ENCODE assay signal across 9 cellular contexts in genomic region chr4:35151816-35152572, GRCh38.
DNase-seq lines count a peak whose midpoint lies in the region; ATAC-seq and TF ChIP-seq lines count a peak whose summit lies in the region.
"Had no signal": no experiment of that assay in that cellular context is flagged by ENCODE, and none has a peak within 500 bp of the region (broad histone marks: within the 10 kb centered on the region; RNA-seq: fewer than 3 reads in every experiment).

No MANE protein-coding gene starts in this region.

- no peaks in the 10 kb centered on the region for H3K36me3 ChIP-seq in endodermal cell (ENCODE audit: control insufficient read depth, insufficient read depth, low read length)

- H3K9ac ChIP-seq in endodermal cell (ENCODE audit: extremely low read depth, low read length, poor library complexity, severe bottlenecking), result no peak overlapping the region

- no peaks in the 10 kb centered on the region for H3K27me3 ChIP-seq in endodermal cell (ENCODE audit: control insufficient read depth, insufficient read depth, low read length, poor library complexity, severe bottlenecking)

- H3K9me3 Mint-ChIP-seq in endodermal cell, result no peaks in the 10 kb centered on the region
- H3K9me3 Mint-ChIP-seq: dendritic cell treated with granulocyte-macrophage colony-stimulating factor and Interleukin-4, amounts not matched to agents 40 ng/mL and 50 ng/mL, for 4 days had no signal

- ATAC-seq in GM18867 (IDR thresholded peaks at IDR 0.05; ENCODE audit: unreplicated experiment), result peak; percentile 65
- ATAC-seq in HG03571 (IDR thresholded peaks at IDR 0.05; ENCODE audit: unreplicated experiment), result no peak

- peak; percentile 58 for TF ChIP-seq CTCF in 22Rv1 (IDR thresholded peaks at IDR 0.05)
- TF ChIP-seq CTCF in endodermal cell (conservative IDR thresholded peaks at IDR 0.05), result peak; percentile 93

- H3K4me3 ChIP-seq in endodermal cell (ENCODE audit: low read length), result no peak overlapping the region

- H3K27ac ChIP-seq in 22Rv1 (no peak overlapping the region), endodermal cell (ENCODE audit: low read depth, low read length) (no peak overlapping the region)

- H3K4me3 Mint-ChIP-seq in endodermal cell, result no peak overlapping the region
- H3K4me3 Mint-ChIP-seq: dendritic cell treated with granulocyte-macrophage colony-stimulating factor and Interleukin-4, amounts not matched to agents 40 ng/mL and 50 ng/mL, for 4 days had no signal

- no peak overlapping the region for H3K27ac Mint-ChIP-seq in endodermal cell
- H3K27ac Mint-ChIP-seq: dendritic cell treated with granulocyte-macrophage colony-stimulating factor and Interleukin-4, amounts not matched to agents 40 ng/mL and 50 ng/mL, for 4 days had no signal

- peak; percentile 28 for DNase-seq in NCI-H69 (lab: John Stamatoyannopoulos, UW)
- DNase-seq in endodermal cell, result peak; percentile 86
- DNase-seq in germinal center (ENCODE audit: low spot score), result no peak
- DNase-seq in stimulated activated CD4-positive, alpha-beta T cell treated with anti-CD3 and anti-CD28 coated beads, Interleukin-12 subunit alpha, Interleukin-12 subunit beta, amount 100 ng/mL, for 4 hours, result no peak
- no peak for DNase-seq in DMS114 treated with DMSO at 0.1 percent for 48 hours (lab: John Stamatoyannopoulos, UW; ENCODE audit: unreplicated experiment)

- no peaks in the 10 kb centered on the region for H3K27me3 Mint-ChIP-seq in endodermal cell (ENCODE audit: insufficient read depth)
- H3K27me3 Mint-ChIP-seq: dendritic cell treated with granulocyte-macrophage colony-stimulating factor and Interleukin-4, amounts not matched to agents 40 ng/mL and 50 ng/mL, for 4 days had no signal

- H3K4me1 Mint-ChIP-seq in endodermal cell, result no peaks in the 10 kb centered on the region

- H3K36me3 Mint-ChIP-seq in endodermal cell (ENCODE audit: low read depth), result no peaks in the 10 kb centered on the region

- H3K9me3 ChIP-seq in endodermal cell (ENCODE audit: control insufficient read depth, low read length), result no peaks in the 10 kb centered on the region

- no peaks in the 10 kb centered on the region for H3K4me1 ChIP-seq in endodermal cell (ENCODE audit: control insufficient read depth, insufficient read depth, low read length)

- WGBS in endodermal cell (ENCODE audit: insufficient coverage in 1 of 2, insufficient read length in 1 of 2), 2 experiments, result 78 to 97% methylated on average over 5 to 9 of the region's 10 CpGs

Comparison
In these comparisons a context has a peak if more than half of its experiments do, and no peak if none do; other contexts are left out.
1. DNase-seq: peak in NCI-H69 (single experiment) and endodermal cell (single experiment); none in germinal center (single experiment), stimulated activated CD4-positive, alpha-beta T cell treated with anti-CD3 and anti-CD28 coated beads, Interleukin-12 subunit alpha, Interleukin-12 subunit beta, amount 100 ng/mL, for 4 hours (single experiment) and DMS114 treated with DMSO at 0.1 percent for 48 hours (single experiment).